Comparison of ENCODE assay signal across 1 cellular context in genomic region chr19:41363371-41363752, GRCh38.
TF ChIP-seq lines count a peak whose summit lies in the region.

No MANE protein-coding gene starts in this region.

TF ChIP-seq in GM23338, 12 proteins besides CTCF, POLR2A, EP300 and RAD21 (continued from another document):
- no peak for TF ChIP-seq ZNF462 (CRISPR knock-in tag; IDR thresholded peaks at IDR 0.05)
- no peak for TF ChIP-seq JUNB (IDR thresholded peaks at IDR 0.05; ENCODE audit: unreplicated experiment)
- TF ChIP-seq REST (IDR thresholded peaks at IDR 0.05; ENCODE audit: unreplicated experiment), result no peak
